8 cellular contexts compared by ENCODE assay signal in genomic region chr19:48203794-48204628, GRCh38. TPM values are rescaled to one million over a fixed set of nuclear protein-coding genes. Genes with fewer than 3 reads are reported as not detected.
DNase-seq lines count a peak whose midpoint lies in the region; ATAC-seq, FAIRE-seq and TF ChIP-seq lines count a peak whose summit lies in the region.

No MANE protein-coding gene starts in this region.

- no peaks in the 10 kb centered on the region for H3K27me3 ChIP-seq in small intestine (ENCODE audit: control insufficient read depth in 2 of 2, insufficient read depth in 2 of 2, low read length in 2 of 2)

- peak; percentile 61 for FAIRE-seq in small intestine (lab: Jason Lieb, UNC)

- DNase-seq in ACHN, result peak; percentile 96
- DNase-seq in NCI-H2196 (lab: John Stamatoyannopoulos, UW; ENCODE audit: unreplicated experiment), result peak; percentile 97
- peak; percentile 94 to 96 for DNase-seq in cardiac fibroblast (ENCODE audit: low read depth in 2 of 2)
- DNase-seq in iPS-NIHi7 (ENCODE audit: extremely low spot score), result peak; percentile 98
- DNase-seq in small intestine, result peak; percentile 99

- no peaks in the 10 kb centered on the region for H3K36me3 ChIP-seq in small intestine (ENCODE audit: control insufficient read depth in 2 of 2, insufficient read depth in 2 of 2, low read length in 2 of 2)

- ATAC-seq in GM18873 (IDR thresholded peaks at IDR 0.05; ENCODE audit: low FRiP score, unreplicated experiment) (peak; percentile 72), HG03108 (IDR thresholded peaks at IDR 0.05; ENCODE audit: unreplicated experiment) (peak; percentile 95)

- in situ Hi-C loops in ACHN (cut with HindIII; ENCODE audit: low pct_ligation_motif_present, low pct_unique_long_range_greater_than_20kb, low sequenced_read_pairs), result no loop called here

- H3K27ac ChIP-seq in VCaP, result peak overlapping the region; percentile 79
- peak overlapping the region; percentile 16 to 79 for H3K27ac ChIP-seq in small intestine (ENCODE audit: low read depth in 1 of 2, low read length in 1 of 2)

- peak overlapping the region; percentile 70 to 87 for H3K4me3 ChIP-seq in cardiac fibroblast (replicated peaks in 1 of 2; ENCODE audit: low read depth in 2 of 2, low read length in 2 of 2)
- H3K4me3 ChIP-seq in small intestine (ENCODE audit: low read depth in 1 of 2, low read length in 2 of 2), result peak overlapping the region; percentile 52 to 69

- WGBS in small intestine, 3 donors, result 0 to 1% (median 0%) methylated on average over 34 of the region's 34 CpGs

- no peaks in the 10 kb centered on the region for H3K9me3 ChIP-seq in small intestine (ENCODE audit: control insufficient read depth, low read depth)

- TF ChIP-seq CTCF in VCaP (conservative IDR thresholded peaks at IDR 0.05), result no peak
- no peak for TF ChIP-seq CTCF in cardiac fibroblast (IDR thresholded peaks at IDR 0.05; ENCODE audit: low read depth, low read length)

- H3K4me1 ChIP-seq in small intestine (ENCODE audit: control insufficient read depth in 2 of 2, insufficient read depth in 1 of 2, low read depth in 1 of 2, low read length in 1 of 2), result no peaks in the 10 kb centered on the region

RNA-seq across cellular contexts. Expression of gene ZSWIM9, which starts 33.5 kb away (rescaled TPM):
- 1 to 10 TPM; 4.0 to 5.1 (median 4.1) TPM for polyA plus RNA-seq in small intestine

RNA-seq across cellular contexts. Expression of gene LIG1, which starts 33.9 kb away (rescaled TPM):
- 10 to 100 TPM; 27.3 to 34.7 (median 31.8) TPM for polyA plus RNA-seq in small intestine

RNA-seq across cellular contexts. Expression of gene CARD8, which starts 51.7 kb away (rescaled TPM):
- 10 to 100 TPM; 13.0 to 19.4 (median 14.3) TPM for polyA plus RNA-seq in small intestine

Comparison
In these comparisons a context has a peak if more than half of its experiments do, and no peak if none do; other contexts are left out.
1. Peak in every context shown above with its lines: DNase-seq, ATAC-seq, H3K4me3 ChIP-seq and H3K27ac ChIP-seq.